14 cellular contexts compared by ENCODE assay signal in the genomic region with DNA sequence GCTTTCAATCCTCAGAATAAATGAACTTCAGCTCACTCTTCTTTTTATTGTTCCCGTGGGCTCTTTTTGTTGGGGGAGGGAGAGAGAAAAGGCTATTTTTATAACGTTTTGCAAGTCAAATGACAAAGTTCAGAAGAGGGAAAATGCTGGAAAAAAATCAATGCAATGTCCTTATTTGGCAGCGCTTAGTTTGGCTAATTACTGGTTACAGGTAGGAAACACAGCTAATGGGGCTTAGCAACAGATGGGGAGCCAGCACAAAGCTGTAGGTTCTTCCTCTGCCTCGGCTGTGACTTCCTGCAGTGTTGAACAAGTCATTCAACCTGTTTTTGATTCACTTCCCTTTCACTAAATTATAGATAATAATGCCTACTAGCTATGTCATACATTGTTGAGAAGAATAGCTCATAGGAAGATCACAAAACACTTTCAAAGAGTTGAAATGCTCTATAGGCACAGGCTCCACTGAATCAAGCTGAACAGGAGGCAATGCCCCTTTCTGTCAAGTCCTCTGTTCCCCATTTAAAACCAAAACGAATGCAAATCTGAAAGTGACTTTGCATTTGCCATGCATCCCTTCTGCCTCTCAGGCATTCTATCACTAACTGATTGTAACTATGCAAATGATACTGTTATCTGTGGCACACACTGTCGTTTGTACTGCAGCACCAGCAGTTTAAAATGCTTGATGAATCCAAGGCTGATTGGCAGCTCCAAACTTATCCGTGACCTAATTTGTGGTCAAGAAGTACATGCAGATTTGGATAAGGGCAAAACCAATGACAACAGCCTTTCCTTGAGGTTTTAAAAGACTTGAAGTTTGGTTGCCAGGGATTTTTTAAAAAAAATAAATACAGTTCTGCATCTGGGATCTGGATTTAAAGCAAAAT.
DNase-seq lines count a peak whose midpoint lies in the region; ATAC-seq and TF ChIP-seq lines count a peak whose summit lies in the region.
"Had no signal": no experiment of that assay in that cellular context is flagged by ENCODE, and none has a peak within 500 bp of the region (broad histone marks: within the 10 kb centered on the region; RNA-seq: fewer than 3 reads in every experiment).

No MANE protein-coding gene starts in this region.

- no peaks in the 10 kb centered on the region for H3F3A ChIP-seq in smooth muscle cell (ENCODE audit: low read depth)

- no peaks in the 10 kb centered on the region for H3K36me3 Mint-ChIP-seq in stimulated activated memory B cell treated with anti-CD40 and anti-IgM and Interleukin-4, amounts not matched to agents 10 μg/mL and 1 μg/mL and 100 μg/mL, for 72 hours
- H3K36me3 Mint-ChIP-seq: natural killer cell had no signal

- WGBS in smooth muscle cell (ENCODE audit: low lambda C conversion rate): 20% methylated on average over 7 of the region's 7 CpGs

- no peaks in the 10 kb centered on the region for H3K36me3 ChIP-seq in smooth muscle cell (ENCODE audit: low read depth)
- H3K36me3 ChIP-seq: spleen, tibial artery had no signal

- no peak overlapping the region for H3K27ac Mint-ChIP-seq in stimulated activated memory B cell treated with anti-CD40 and anti-IgM and Interleukin-4, amounts not matched to agents 10 μg/mL and 1 μg/mL and 100 μg/mL, for 72 hours
- H3K27ac Mint-ChIP-seq: activated B cell treated with CpG ODN at 0.5 μM for 24 hours, natural killer cell had no signal

- peaks cover 6% of the 10 kb centered on the region for H3K4me1 ChIP-seq in smooth muscle cell (ENCODE audit: low read depth)
- H3K4me1 ChIP-seq: spleen had no signal

- no peak overlapping the region for H3K4me3 Mint-ChIP-seq in stimulated activated memory B cell treated with anti-CD40 and anti-IgM and Interleukin-4, amounts not matched to agents 10 μg/mL and 1 μg/mL and 100 μg/mL, for 72 hours
- H3K4me3 Mint-ChIP-seq: activated B cell treated with CpG ODN at 0.5 μM for 24 hours, natural killer cell had no signal

- TF ChIP-seq CTCF in smooth muscle cell (IDR thresholded peaks at IDR 0.05; ENCODE audit: borderline replicate concordance, insufficient read depth, poor library complexity, severe bottlenecking): no peak

- peaks cover 7% of the 10 kb centered on the region for H3K27me3 ChIP-seq in smooth muscle cell (ENCODE audit: low read depth)
- H3K27me3 ChIP-seq: spleen, tibial artery had no signal

- H3K4me2 ChIP-seq in smooth muscle cell: peak overlapping the region; percentile 49

- no peak overlapping the region for H3K9ac ChIP-seq in smooth muscle cell (ENCODE audit: low read depth)

- DNase-seq in NCI-H1092 treated with DMSO at 0.1 percent for 48 hours (lab: John Stamatoyannopoulos, UW): peak; percentile 16
- no peak for DNase-seq in NCI-H1092 (lab: John Stamatoyannopoulos, UW)
- peak; percentile 40 to 74 for DNase-seq in NCI-H524 (lab: John Stamatoyannopoulos, UW)
- DNase-seq in cerebellum (ENCODE audit: low spot score): peak; percentile 68
- no peak for DNase-seq in smooth muscle cell (lab: John Stamatoyannopoulos, UW; ENCODE audit: unreplicated experiment)
- DNase-seq in T-helper 9 cell: no peak
- DNase-seq: activated B cell treated with CpG ODN at 0.5 μM for 24 hours, foreskin fibroblast, natural killer cell, Right ventricle myocardium superior, spleen, tibial artery had no signal

- no peak overlapping the region for H2AFZ ChIP-seq in smooth muscle cell (ENCODE audit: low read depth)

- no peaks in the 10 kb centered on the region for H3K9me3 Mint-ChIP-seq in stimulated activated memory B cell treated with anti-CD40 and anti-IgM and Interleukin-4, amounts not matched to agents 10 μg/mL and 1 μg/mL and 100 μg/mL, for 72 hours

- H3K9me3 ChIP-seq in smooth muscle cell (replicated peaks; ENCODE audit: low read depth): no peaks in the 10 kb centered on the region
- H3K9me3 ChIP-seq: tibial artery had no signal

- H3K27me3 Mint-ChIP-seq in stimulated activated memory B cell treated with anti-CD40 and anti-IgM and Interleukin-4, amounts not matched to agents 10 μg/mL and 1 μg/mL and 100 μg/mL, for 72 hours: no peaks in the 10 kb centered on the region
- H3K27me3 Mint-ChIP-seq: activated B cell treated with CpG ODN at 0.5 μM for 24 hours had no signal

- no peak overlapping the region for H3K27ac ChIP-seq in smooth muscle cell (ENCODE audit: low read depth)
- H3K27ac ChIP-seq: spleen, tibial artery had no signal

- no peaks in the 10 kb centered on the region for H3K79me2 ChIP-seq in smooth muscle cell (ENCODE audit: low read depth)

- H3K4me3 ChIP-seq in smooth muscle cell: no peak overlapping the region
- H3K4me3 ChIP-seq: spleen, tibial artery had no signal

- H4K20me1 ChIP-seq in smooth muscle cell (ENCODE audit: low read depth): no peaks in the 10 kb centered on the region

- H3K4me1 Mint-ChIP-seq in stimulated activated memory B cell treated with anti-CD40 and anti-IgM and Interleukin-4, amounts not matched to agents 10 μg/mL and 1 μg/mL and 100 μg/mL, for 72 hours: no peaks in the 10 kb centered on the region
- H3K4me1 Mint-ChIP-seq: activated B cell treated with CpG ODN at 0.5 μM for 24 hours, natural killer cell had no signal

- ATAC-seq in stimulated activated memory B cell treated with anti-CD40 and anti-IgM and Interleukin-4, amounts not matched to agents 10 μg/mL and 1 μg/mL and 100 μg/mL, for 72 hours: no peak
- no peak for ATAC-seq in GM18520 (IDR thresholded peaks at IDR 0.05; ENCODE audit: unreplicated experiment)
- ATAC-seq: natural killer cell had no signal

Comparison
In these comparisons a context has a peak if more than half of its experiments do, and no peak if none do; other contexts are left out.
1. DNase-seq: peak in NCI-H1092 treated with DMSO at 0.1 percent for 48 hours (single experiment), NCI-H524 (2 of 2) and cerebellum (single experiment); none in NCI-H1092 (single experiment), smooth muscle cell (single experiment) and T-helper 9 cell (single experiment).